ENCODE assay signal across 16 cellular contexts in the genomic region with DNA sequence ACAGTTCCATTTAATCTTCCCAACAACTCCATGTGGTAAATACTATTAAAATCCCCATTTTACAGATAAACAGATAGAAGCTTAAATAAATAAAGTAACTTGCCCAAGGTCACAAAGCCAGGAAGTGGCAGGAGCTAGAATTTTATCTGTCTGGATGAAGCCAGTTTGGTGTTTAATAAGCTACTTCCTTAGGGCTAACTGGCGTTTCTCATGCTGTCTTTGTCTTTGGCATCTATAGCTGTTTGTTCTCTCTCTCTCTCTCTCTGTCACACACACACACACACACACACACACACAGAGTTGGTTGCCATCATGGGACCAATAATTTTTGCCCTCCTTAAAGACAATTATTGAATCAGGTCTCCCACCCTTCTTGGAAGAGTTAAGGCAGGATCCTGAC. TPM values are rescaled to one million over a fixed set of nuclear protein-coding genes. Genes with fewer than 3 reads are reported as not detected.
DNase-seq lines count a peak whose midpoint lies in the region; ATAC-seq and TF ChIP-seq lines count a peak whose summit lies in the region.
"Had no signal": no experiment of that assay in that cellular context is flagged by ENCODE, and none has a peak within 500 bp of the region (broad histone marks: within the 10 kb centered on the region; RNA-seq: fewer than 3 reads in every experiment).

No MANE protein-coding gene starts in this region.

- H3K4me3 Mint-ChIP-seq in MCF 10A (ENCODE audit: unreplicated experiment), result no peak overlapping the region

- no peak for TF ChIP-seq POLR2A in breast epithelium (IDR thresholded peaks at IDR 0.05)

- intact Hi-C loops in MCF 10A (cut with micrococcal nuclease) (loop anchor here (5.0 kb wide), 1 partner anchor 80 kb away; no protein-coding TSS in a partner anchor), breast epithelium (cut with DNase I; ENCODE audit: low total_unique reads) (no loop called here)

- H3K27me3 ChIP-seq in breast epithelium, result peaks cover 0 to 7% of the 10 kb centered on the region in 2 donors
- H3K27me3 ChIP-seq in H7 (ENCODE audit: control insufficient read depth, insufficient read depth, low read length), result no peaks in the 10 kb centered on the region
- H3K27me3 ChIP-seq: BLaER1 treated with 17β-estradiol and CSF1 and Interleukin-3, amounts not matched to agents 10 nM and 100 nM had no signal

- in situ Hi-C loops in SK-MEL-5 (cut with HindIII; ENCODE audit: low pct_unique_long_range_greater_than_20kb, low sequenced_read_pairs), result no loop called here

- DNase-seq in MCF 10A (ENCODE audit: unreplicated experiment) (no peak), breast epithelium (ENCODE audit: low spot score in 2 of 2) (no peak), SK-MEL-5 (ENCODE audit: low read depth, low spot score) (peak; percentile 51), iris pigment epithelial cell (ENCODE audit: low read depth) (peak; percentile 40), H7 (no peak)
- no peak for DNase-seq in activated CD4-positive, alpha-beta T cell treated with anti-CD3 and anti-CD28 coated beads for 48 hours
- DNase-seq: COR-L47, KG1, NCI-H1048, NCI-H1436 treated with DMSO at 0.1 percent for 48 hours, NCI-H2081 treated with DMSO at 0.1 percent for 48 hours, NCI-H524, SHP77 treated with DMSO at 0.1 percent for 48 hours had no signal

- BruUV-seq in MCF 10A (replicated peaks; lab: Mats Ljungman, UMichigan), result no TSS peak

- POLR2A ChIA-PET in MCF 10A (lab: Yijun Ruan, JAX), result interaction anchor here (0.6 to 2.1 kb wide), 10 partner anchors 9 to 582 kb away, joined by 3 to 9 read pairs (median 4); a partner anchor contains a TSS

- TF ChIP-seq CTCF in MCF 10A (IDR thresholded peaks at IDR 0.05; ENCODE audit: unreplicated experiment) (no peak), breast epithelium (IDR thresholded peaks at IDR 0.05) (no peak)

- no peaks in the 10 kb centered on the region for H3K27me3 Mint-ChIP-seq in MCF 10A (ENCODE audit: insufficient read depth, unreplicated experiment)

- no peaks in the 10 kb centered on the region for H3K36me3 ChIP-seq in breast epithelium
- no peaks in the 10 kb centered on the region for H3K36me3 ChIP-seq in H7 (replicated peaks; ENCODE audit: control insufficient read depth, insufficient read depth, low read length)
- H3K36me3 ChIP-seq: BLaER1 treated with 17β-estradiol and CSF1 and Interleukin-3, amounts not matched to agents 10 nM and 100 nM had no signal

- CTCF ChIA-PET in MCF 10A (lab: Yijun Ruan, JAX), result interaction anchor here (0.6 to 3.8 kb wide), 14 partner anchors 9 to 621 kb away, joined by 3 to 21 read pairs (median 4); a partner anchor contains a TSS

- H3K4me3 ChIP-seq in breast epithelium (no peak overlapping the region), H7 (ENCODE audit: insufficient read depth, low read depth, low read length) (no peak overlapping the region)
- H3K4me3 ChIP-seq: BLaER1 treated with 17β-estradiol and CSF1 and Interleukin-3, amounts not matched to agents 10 nM and 100 nM had no signal

- peaks cover 6% of the 10 kb centered on the region for H3K36me3 Mint-ChIP-seq in MCF 10A (ENCODE audit: insufficient read depth, unreplicated experiment)

- no peak overlapping the region for H3K27ac ChIP-seq in breast epithelium
- H3K27ac ChIP-seq: BLaER1 treated with 17β-estradiol and CSF1 and Interleukin-3, amounts not matched to agents 10 nM and 100 nM had no signal

- peaks cover 0 to 1% of the 10 kb centered on the region in 2 donors for H3K4me1 ChIP-seq in breast epithelium

- no peak for ATAC-seq in HG03571 (IDR thresholded peaks at IDR 0.05; ENCODE audit: unreplicated experiment)
- no peak for ATAC-seq in GM18519 (IDR thresholded peaks at IDR 0.05; ENCODE audit: low FRiP score, unreplicated experiment)

- H3K27ac Mint-ChIP-seq in MCF 10A (ENCODE audit: low read depth, unreplicated experiment), result peak overlapping the region; percentile 1

- H3K9me3 ChIP-seq in breast epithelium, result no peaks in the 10 kb centered on the region
- H3K9me3 ChIP-seq: BLaER1 treated with 17β-estradiol and CSF1 and Interleukin-3, amounts not matched to agents 10 nM and 100 nM had no signal

- H3K9me3 Mint-ChIP-seq in MCF 10A (ENCODE audit: unreplicated experiment), result no peaks in the 10 kb centered on the region

- H3K4me1 Mint-ChIP-seq in MCF 10A (ENCODE audit: insufficient read depth, unreplicated experiment), result peaks cover 73% of the 10 kb centered on the region

RNA-seq across cellular contexts. Expression of a gene that starts 8.6 kb away (rescaled TPM):
- total RNA-seq in MCF 10A (2022) (0.14 TPM in 1 of 2 replicates, not detected in the other), breast epithelium (1 to 10 TPM in 1 of 3 donors, under 1 TPM in 2; 0.33 to 2.9 (median 0.88) TPM)
- total RNA-seq in SK-MEL-5 (2014; rRNA removed; shearing (Covaris generic)), result not detected in 2 replicates
- 0.41 and 0.73 TPM in 2 replicates for polyA plus RNA-seq in SK-MEL-5 (2015; cell fraction: cytosol; rRNA removed)
- 0.94 TPM in 1 of 2 replicates, not detected in the other for polyA plus RNA-seq in SK-MEL-5 (2015; cell fraction: nucleus; rRNA removed)
- total RNA-seq in H7 (2014; rRNA removed; shearing (Covaris generic)), result 0.14 TPM in 1 of 2 replicates, not detected in the other

Comparison
In these comparisons a context has a peak if more than half of its experiments do, and no peak if none do; other contexts are left out.
1. DNase-seq: peak in SK-MEL-5 (single experiment) and iris pigment epithelial cell (single experiment); none in MCF 10A (single experiment), breast epithelium (0 of 2), H7 (single experiment) and activated CD4-positive, alpha-beta T cell treated with anti-CD3 and anti-CD28 coated beads for 48 hours (single experiment).